10 cellular contexts compared by ENCODE assay signal in genomic region chr3:195128255-195129071, GRCh38.
A peak's percentile ranks its signal among the peaks of the same experiment; 100 is the strongest.
DNase-seq lines count a peak whose midpoint lies in the region; ATAC-seq and TF ChIP-seq lines count a peak whose summit lies in the region.
"Had no signal": no experiment of that assay in that cellular context is flagged by ENCODE, and none has a peak within 500 bp of the region (broad histone marks: within the 10 kb centered on the region; RNA-seq: fewer than 3 reads in every experiment).

No MANE protein-coding gene starts in this region.

- H3K4me3 Mint-ChIP-seq in nephron: no peak overlapping the region
- H3K4me3 Mint-ChIP-seq: mesothelial cell of epicardium had no signal

- ATAC-seq in GM21717 (IDR thresholded peaks at IDR 0.05; ENCODE audit: unreplicated experiment): no peak

- no peaks in the 10 kb centered on the region for H3K9me3 Mint-ChIP-seq in nephron

- H3K36me3 Mint-ChIP-seq in nephron (ENCODE audit: low read depth): no peaks in the 10 kb centered on the region
- H3K36me3 Mint-ChIP-seq: mesothelial cell of epicardium had no signal

- no peaks in the 10 kb centered on the region for H3K27me3 Mint-ChIP-seq in nephron (ENCODE audit: low read depth)

- peak; percentile 25 for DNase-seq in EL
- peak; percentile 11 for DNase-seq in LHCN-M2 (ENCODE audit: low read depth)
- peak; percentile 54 for DNase-seq in astrocyte of the hippocampus (ENCODE audit: low read depth, low spot score)
- no peak for DNase-seq in NK-92 (lab: John Stamatoyannopoulos, UW; ENCODE audit: unreplicated experiment)
- no peak for DNase-seq in NCI-H345 treated with DMSO at 0.1 percent for 48 hours (lab: John Stamatoyannopoulos, UW; ENCODE audit: unreplicated experiment)
- no peak for DNase-seq in DMS153 treated with DMSO at 0.1 percent for 48 hours (lab: John Stamatoyannopoulos, UW; ENCODE audit: unreplicated experiment)
- DNase-seq: GOT3 had no signal

- H3K4me1 Mint-ChIP-seq in nephron: peaks cover 65% of the 10 kb centered on the region

- peak overlapping the region in 2 of 3 experiments; percentile 3 to 59 for H3K27ac Mint-ChIP-seq in nephron

- no peak for TF ChIP-seq CTCF in nephron (IDR thresholded peaks at IDR 0.05; ENCODE audit: unreplicated experiment in 3 of 3)

Comparison
In these comparisons a context has a peak if more than half of its experiments do, and no peak if none do; other contexts are left out.
1. DNase-seq: peak in EL (single experiment), LHCN-M2 (single experiment) and astrocyte of the hippocampus (single experiment); none in NK-92 (single experiment), NCI-H345 treated with DMSO at 0.1 percent for 48 hours (single experiment) and DMS153 treated with DMSO at 0.1 percent for 48 hours (single experiment).